In the genomic region with DNA sequence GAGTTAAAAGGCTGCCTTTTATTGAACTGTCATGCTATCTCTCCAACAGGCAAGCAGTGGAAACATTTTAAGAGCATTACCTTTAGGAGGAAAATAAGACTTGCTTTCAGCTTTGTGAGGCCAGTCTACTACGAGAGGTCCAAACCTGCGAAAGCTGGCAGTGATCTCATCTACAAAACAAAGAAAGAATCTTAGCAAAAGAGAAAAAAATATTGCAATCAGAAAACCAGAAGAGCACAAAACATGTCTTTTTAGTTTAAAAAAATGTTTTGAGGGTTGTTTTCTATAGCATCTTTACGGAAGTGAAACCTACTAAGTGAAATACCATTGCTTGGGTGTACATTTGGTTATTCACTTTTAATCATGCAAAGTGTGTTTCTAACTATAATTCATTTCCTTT, we compare ENCODE assay signal across 11 cellular contexts.
DNase-seq lines count a peak whose midpoint lies in the region; ATAC-seq and TF ChIP-seq lines count a peak whose summit lies in the region.
"Had no signal": no experiment of that assay in that cellular context is flagged by ENCODE, and none has a peak within 500 bp of the region (broad histone marks: within the 10 kb centered on the region; RNA-seq: fewer than 3 reads in every experiment).

No MANE protein-coding gene starts in this region.

- no peak overlapping the region for H3K27ac Mint-ChIP-seq in activated naive CD8-positive, alpha-beta T cell treated with anti-CD3 and anti-CD28 coated beads for 36 hours
- H3K27ac Mint-ChIP-seq in GM23338: no peak overlapping the region

- intact Hi-C loops in OCI-LY7 (cut with micrococcal nuclease; ENCODE audit: unreplicated experiment): loop anchor here (1.0 to 5.0 kb wide), 3 partner anchors 98 to 346 kb away; a partner anchor contains a TSS

- H3K27ac ChIP-seq in OCI-LY7 (ENCODE audit: low read depth, low read length, poor library complexity, severe bottlenecking) (peak overlapping the region; percentile 78), GM23338 (ENCODE audit: low read depth) (no peak overlapping the region)

- peaks cover 61% of the 10 kb centered on the region for H3K4me1 ChIP-seq in OCI-LY7 (ENCODE audit: insufficient read depth, low read length, poor library complexity, severe bottlenecking)
- H3K4me1 ChIP-seq in GM23338 (ENCODE audit: insufficient read depth): no peaks in the 10 kb centered on the region

- no peaks in the 10 kb centered on the region for H3F3A ChIP-seq in GM23338 (replicated peaks; ENCODE audit: low read depth)

- DNase-seq in GM10266 (ENCODE audit: extremely low spot score) (peak; percentile 30), OCI-LY7 (ENCODE audit: low spot score) (peak; percentile 60), NCI-H2081 treated with DMSO at 0.1 percent for 48 hours (lab: John Stamatoyannopoulos, UW) (no peak), GM23338 (ENCODE audit: low spot score) (no peak), activated gamma-delta T cell (lab: John Stamatoyannopoulos, UW) (no peak)
- no peak for DNase-seq in activated naive CD8-positive, alpha-beta T cell treated with anti-CD3 and anti-CD28 coated beads for 36 hours
- DNase-seq: activated CD4-positive, alpha-beta T cell treated with anti-CD3 and anti-CD28 coated beads, Interleukin-2, amount 50 U/mL, for 1 hour; body of pancreas; stimulated activated naive CD4-positive, alpha-beta T cell treated with Interleukin-2 at 50 U/mL for 16 hours had no signal

- H3K36me3 ChIP-seq in OCI-LY7 (ENCODE audit: insufficient read depth, low read length): no peaks in the 10 kb centered on the region
- no peaks in the 10 kb centered on the region for H3K36me3 ChIP-seq in GM23338 (ENCODE audit: insufficient read depth)

- H3K4me2 ChIP-seq in OCI-LY7 (ENCODE audit: low read length) (peak overlapping the region; percentile 82), GM23338 (no peak overlapping the region)

- peak; percentile 70 for ATAC-seq in GM19467 (IDR thresholded peaks at IDR 0.05; ENCODE audit: unreplicated experiment)
- peak; percentile 61 for ATAC-seq in HG03060 (IDR thresholded peaks at IDR 0.05; ENCODE audit: low read depth, unreplicated experiment)
- no peak for ATAC-seq in GM23338
- ATAC-seq: body of pancreas had no signal

- BruUV-seq in OCI-LY7 (replicated peaks; lab: Mats Ljungman, UMichigan): no TSS peak

- CTCF ChIA-PET in OCI-LY7 (lab: Charles Lee; ENCODE audit: unreplicated experiment): no interaction called here

- H3K36me3 Mint-ChIP-seq in activated naive CD8-positive, alpha-beta T cell treated with anti-CD3 and anti-CD28 coated beads for 36 hours: peaks cover 21% of the 10 kb centered on the region
- no peaks in the 10 kb centered on the region; the same call in 2 of the 3 replicates for H3K36me3 Mint-ChIP-seq in GM23338 (ENCODE audit: low read depth)

- POLR2A ChIA-PET in OCI-LY7 (lab: Charles Lee): interaction anchor here (1.0 kb wide), 1 partner anchor 9 kb away, joined by 4 read pairs; no protein-coding TSS in a partner anchor

- H3K4me1 Mint-ChIP-seq in activated naive CD8-positive, alpha-beta T cell treated with anti-CD3 and anti-CD28 coated beads for 36 hours: peaks cover 11% of the 10 kb centered on the region
- H3K4me1 Mint-ChIP-seq in GM23338: no peaks in the 10 kb centered on the region

- H3K9me3 ChIP-seq in OCI-LY7 (ENCODE audit: low read length): no peaks in the 10 kb centered on the region
- H3K9me3 ChIP-seq: body of pancreas had no signal

- no peaks in the 10 kb centered on the region for H3K27me3 Mint-ChIP-seq in activated naive CD8-positive, alpha-beta T cell treated with anti-CD3 and anti-CD28 coated beads for 36 hours
- H3K27me3 Mint-ChIP-seq in GM23338 (ENCODE audit: insufficient read depth, low read depth, poor library complexity): no peaks in the 10 kb centered on the region

- H3K9me2 ChIP-seq in OCI-LY7 (ENCODE audit: insufficient read depth, low read length) (no peaks in the 10 kb centered on the region), GM23338 (ENCODE audit: insufficient read depth) (no peaks in the 10 kb centered on the region)

- no peak for TF ChIP-seq CTCF in GM10266 (IDR thresholded peaks at IDR 0.05; ENCODE audit: control insufficient read depth, insufficient read depth, low read depth, missing control alignments)
- TF ChIP-seq CTCF in OCI-LY7 (conservative IDR thresholded peaks at IDR 0.05; ENCODE audit: low read length): no peak
- TF ChIP-seq CTCF in GM23338 (conservative IDR thresholded peaks at IDR 0.05; ENCODE audit: low read depth in 2 of 2): no peak

- no peaks in the 10 kb centered on the region for H3K27me3 ChIP-seq in GM23338 (ENCODE audit: insufficient read depth)
- H3K27me3 ChIP-seq: body of pancreas had no signal

- H4K20me1 ChIP-seq in OCI-LY7 (ENCODE audit: insufficient read depth, low read length) (peaks cover 4% of the 10 kb centered on the region; the same call in 1 of the 2 replicates), GM23338 (replicated peaks; ENCODE audit: insufficient read depth) (no peaks in the 10 kb centered on the region)

- H3K9me3 Mint-ChIP-seq in activated naive CD8-positive, alpha-beta T cell treated with anti-CD3 and anti-CD28 coated beads for 36 hours: no peaks in the 10 kb centered on the region
- peaks cover 7% of the 10 kb centered on the region; the same call in 2 of the 3 replicates for H3K9me3 Mint-ChIP-seq in GM23338

- no peak overlapping the region for H3K4me3 Mint-ChIP-seq in activated naive CD8-positive, alpha-beta T cell treated with anti-CD3 and anti-CD28 coated beads for 36 hours
- no peak overlapping the region for H3K4me3 Mint-ChIP-seq in GM23338

- H3K4me3 ChIP-seq in OCI-LY7 (ENCODE audit: low read depth, low read length, poor library complexity, severe bottlenecking): peak overlapping the region; percentile 59
- no peak overlapping the region for H3K4me3 ChIP-seq in GM23338
- H3K4me3 ChIP-seq: body of pancreas had no signal

- H2AFZ ChIP-seq in OCI-LY7 (ENCODE audit: low read length) (peak overlapping the region; percentile 58), GM23338 (no peak overlapping the region)

- H3K79me2 ChIP-seq in OCI-LY7 (ENCODE audit: insufficient read depth, low read depth, low read length) (no peaks in the 10 kb centered on the region), GM23338 (replicated peaks; ENCODE audit: insufficient read depth) (no peaks in the 10 kb centered on the region)

TF ChIP-seq in GM23338, 12 proteins besides CTCF, POLR2A, EP300 and RAD21 (continues in another document):
- TF ChIP-seq NANOG (IDR thresholded peaks at IDR 0.05; ENCODE audit: borderline replicate concordance) (no peak), ZNF114 (CRISPR knock-in tag; IDR thresholded peaks at IDR 0.05) (no peak)
- TF ChIP-seq, protein P1, sequence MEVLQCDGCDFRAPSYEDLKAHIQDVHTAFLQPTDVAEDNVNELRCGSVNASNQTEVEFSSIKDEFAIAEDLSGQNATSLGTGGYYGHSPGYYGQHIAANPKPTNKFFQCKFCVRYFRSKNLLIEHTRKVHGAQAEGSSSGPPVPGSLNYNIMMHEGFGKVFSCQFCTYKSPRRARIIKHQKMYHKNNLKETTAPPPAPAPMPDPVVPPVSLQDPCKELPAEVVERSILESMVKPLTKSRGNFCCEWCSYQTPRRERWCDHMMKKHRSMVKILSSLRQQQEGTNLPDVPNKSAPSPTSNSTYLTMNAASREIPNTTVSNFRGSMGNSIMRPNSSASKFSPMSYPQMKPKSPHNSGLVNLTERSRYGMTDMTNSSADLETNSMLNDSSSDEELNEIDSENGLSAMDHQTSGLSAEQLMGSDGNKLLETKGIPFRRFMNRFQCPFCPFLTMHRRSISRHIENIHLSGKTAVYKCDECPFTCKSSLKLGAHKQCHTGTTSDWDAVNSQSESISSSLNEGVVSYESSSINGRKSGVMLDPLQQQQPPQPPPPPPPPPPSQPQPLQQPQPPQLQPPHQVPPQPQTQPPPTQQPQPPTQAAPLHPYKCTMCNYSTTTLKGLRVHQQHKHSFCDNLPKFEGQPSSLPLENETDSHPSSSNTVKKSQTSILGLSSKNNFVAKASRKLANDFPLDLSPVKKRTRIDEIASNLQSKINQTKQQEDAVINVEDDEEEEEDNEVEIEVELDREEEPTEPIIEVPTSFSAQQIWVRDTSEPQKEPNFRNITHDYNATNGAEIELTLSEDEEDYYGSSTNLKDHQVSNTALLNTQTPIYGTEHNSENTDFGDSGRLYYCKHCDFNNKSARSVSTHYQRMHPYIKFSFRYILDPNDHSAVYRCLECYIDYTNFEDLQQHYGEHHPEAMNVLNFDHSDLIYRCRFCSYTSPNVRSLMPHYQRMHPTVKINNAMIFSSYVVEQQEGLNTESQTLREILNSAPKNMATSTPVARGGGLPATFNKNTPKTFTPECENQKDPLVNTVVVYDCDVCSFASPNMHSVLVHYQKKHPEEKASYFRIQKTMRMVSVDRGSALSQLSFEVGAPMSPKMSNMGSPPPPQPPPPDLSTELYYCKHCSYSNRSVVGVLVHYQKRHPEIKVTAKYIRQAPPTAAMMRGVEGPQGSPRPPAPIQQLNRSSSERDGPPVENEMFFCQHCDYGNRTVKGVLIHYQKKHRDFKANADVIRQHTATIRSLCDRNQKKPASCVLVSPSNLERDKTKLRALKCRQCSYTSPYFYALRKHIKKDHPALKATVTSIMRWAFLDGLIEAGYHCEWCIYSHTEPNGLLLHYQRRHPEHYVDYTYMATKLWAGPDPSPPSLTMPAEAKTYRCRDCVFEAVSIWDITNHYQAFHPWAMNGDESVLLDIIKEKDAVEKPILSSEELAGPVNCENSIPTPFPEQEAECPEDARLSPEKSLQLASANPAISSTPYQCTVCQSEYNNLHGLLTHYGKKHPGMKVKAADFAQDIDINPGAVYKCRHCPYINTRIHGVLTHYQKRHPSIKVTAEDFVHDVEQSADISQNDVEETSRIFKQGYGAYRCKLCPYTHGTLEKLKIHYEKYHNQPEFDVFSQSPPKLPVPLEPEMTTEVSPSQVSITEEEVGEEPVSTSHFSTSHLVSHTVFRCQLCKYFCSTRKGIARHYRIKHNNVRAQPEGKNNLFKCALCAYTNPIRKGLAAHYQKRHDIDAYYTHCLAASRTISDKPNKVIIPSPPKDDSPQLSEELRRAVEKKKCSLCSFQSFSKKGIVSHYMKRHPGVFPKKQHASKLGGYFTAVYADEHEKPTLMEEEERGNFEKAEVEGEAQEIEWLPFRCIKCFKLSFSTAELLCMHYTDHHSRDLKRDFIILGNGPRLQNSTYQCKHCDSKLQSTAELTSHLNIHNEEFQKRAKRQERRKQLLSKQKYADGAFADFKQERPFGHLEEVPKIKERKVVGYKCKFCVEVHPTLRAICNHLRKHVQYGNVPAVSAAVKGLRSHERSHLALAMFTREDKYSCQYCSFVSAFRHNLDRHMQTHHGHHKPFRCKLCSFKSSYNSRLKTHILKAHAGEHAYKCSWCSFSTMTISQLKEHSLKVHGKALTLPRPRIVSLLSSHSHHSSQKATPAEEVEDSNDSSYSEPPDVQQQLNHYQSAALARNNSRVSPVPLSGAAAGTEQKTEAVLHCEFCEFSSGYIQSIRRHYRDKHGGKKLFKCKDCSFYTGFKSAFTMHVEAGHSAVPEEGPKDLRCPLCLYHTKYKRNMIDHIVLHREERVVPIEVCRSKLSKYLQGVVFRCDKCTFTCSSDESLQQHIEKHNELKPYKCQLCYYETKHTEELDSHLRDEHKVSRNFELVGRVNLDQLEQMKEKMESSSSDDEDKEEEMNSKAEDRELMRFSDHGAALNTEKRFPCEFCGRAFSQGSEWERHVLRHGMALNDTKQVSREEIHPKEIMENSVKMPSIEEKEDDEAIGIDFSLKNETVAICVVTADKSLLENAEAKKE (CRISPR knock-in tag; IDR thresholded peaks at IDR 0.05): no peak

Comparison
In these comparisons a context has a peak if more than half of its experiments do, and no peak if none do; other contexts are left out.
1. DNase-seq: peak in GM10266 (single experiment) and OCI-LY7 (single experiment); none in NCI-H2081 treated with DMSO at 0.1 percent for 48 hours (single experiment), activated naive CD8-positive, alpha-beta T cell treated with anti-CD3 and anti-CD28 coated beads for 36 hours (single experiment), GM23338 (single experiment) and activated gamma-delta T cell (single experiment).